In the genomic region with DNA sequence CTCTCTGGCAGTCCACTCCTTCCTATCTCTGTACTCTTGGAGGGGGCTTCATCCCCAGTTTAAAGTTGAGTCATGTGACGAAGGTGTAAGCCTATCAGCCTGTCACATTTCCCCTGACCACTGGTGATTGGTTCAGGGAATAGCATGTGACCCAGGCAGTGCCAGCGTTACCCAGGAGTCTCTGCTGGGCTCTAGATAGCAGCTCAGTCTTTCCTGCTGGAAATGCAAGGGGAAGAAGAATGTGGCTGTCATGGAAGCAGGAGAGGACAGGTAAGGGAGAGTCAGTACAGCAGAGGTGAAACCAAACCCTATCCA, we compare ENCODE assay signal across 3 cellular contexts.
TF ChIP-seq lines count a peak whose summit lies in the region.

No MANE protein-coding gene starts in this region.

TF ChIP-seq in HCT116, 20 proteins besides CTCF, POLR2A, EP300 and RAD21:
- TF ChIP-seq, protein P1, sequence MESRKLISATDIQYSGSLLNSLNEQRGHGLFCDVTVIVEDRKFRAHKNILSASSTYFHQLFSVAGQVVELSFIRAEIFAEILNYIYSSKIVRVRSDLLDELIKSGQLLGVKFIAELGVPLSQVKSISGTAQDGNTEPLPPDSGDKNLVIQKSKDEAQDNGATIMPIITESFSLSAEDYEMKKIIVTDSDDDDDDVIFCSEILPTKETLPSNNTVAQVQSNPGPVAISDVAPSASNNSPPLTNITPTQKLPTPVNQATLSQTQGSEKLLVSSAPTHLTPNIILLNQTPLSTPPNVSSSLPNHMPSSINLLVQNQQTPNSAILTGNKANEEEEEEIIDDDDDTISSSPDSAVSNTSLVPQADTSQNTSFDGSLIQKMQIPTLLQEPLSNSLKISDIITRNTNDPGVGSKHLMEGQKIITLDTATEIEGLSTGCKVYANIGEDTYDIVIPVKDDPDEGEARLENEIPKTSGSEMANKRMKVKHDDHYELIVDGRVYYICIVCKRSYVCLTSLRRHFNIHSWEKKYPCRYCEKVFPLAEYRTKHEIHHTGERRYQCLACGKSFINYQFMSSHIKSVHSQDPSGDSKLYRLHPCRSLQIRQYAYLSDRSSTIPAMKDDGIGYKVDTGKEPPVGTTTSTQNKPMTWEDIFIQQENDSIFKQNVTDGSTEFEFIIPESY (IDR thresholded peaks at IDR 0.05; ENCODE audit: extremely low read depth, insufficient replicate concordance, low read length): no peak
- no peak for TF ChIP-seq POLR2AphosphoS5 (IDR thresholded peaks at IDR 0.05; ENCODE audit: low read depth, low read length)

TF ChIP-seq in IMR-90, 13 proteins besides CTCF, POLR2A, EP300 and RAD21:
- TF ChIP-seq RFX5 (IDR thresholded peaks at IDR 0.05; ENCODE audit: low read depth, low read length): no peak
- TF ChIP-seq, protein P2, sequence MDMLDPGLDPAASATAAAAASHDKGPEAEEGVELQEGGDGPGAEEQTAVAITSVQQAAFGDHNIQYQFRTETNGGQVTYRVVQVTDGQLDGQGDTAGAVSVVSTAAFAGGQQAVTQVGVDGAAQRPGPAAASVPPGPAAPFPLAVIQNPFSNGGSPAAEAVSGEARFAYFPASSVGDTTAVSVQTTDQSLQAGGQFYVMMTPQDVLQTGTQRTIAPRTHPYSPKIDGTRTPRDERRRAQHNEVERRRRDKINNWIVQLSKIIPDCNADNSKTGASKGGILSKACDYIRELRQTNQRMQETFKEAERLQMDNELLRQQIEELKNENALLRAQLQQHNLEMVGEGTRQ (IDR thresholded peaks at IDR 0.05; ENCODE audit: low read depth, low read length): peak; percentile 49

TF ChIP-seq in K562, 482 proteins besides CTCF, POLR2A, EP300 and RAD21:
- TF ChIP-seq SOX6 (IDR thresholded peaks at IDR 0.05) (no peak), NONO (IDR thresholded peaks at IDR 0.05; ENCODE audit: low read depth in 2 of 2, low read length in 1 of 2) (no peak), C11orf30 (IDR thresholded peaks at IDR 0.05; ENCODE audit: low read depth) (no peak), RAD51 (IDR thresholded peaks at IDR 0.05; ENCODE audit: borderline replicate concordance, low read depth) (peak; percentile 85), USF1 (CRISPR knock-in tag; IDR thresholded peaks at IDR 0.05) (peak; percentile 80), MTA2 (IDR thresholded peaks at IDR 0.05; ENCODE audit: low read depth) (no peak), CLOCK (CRISPR knock-in tag; IDR thresholded peaks at IDR 0.05; ENCODE audit: borderline replicate concordance) (no peak), CHAMP1 (IDR thresholded peaks at IDR 0.05) (no peak), RFX1 (IDR thresholded peaks at IDR 0.05) (0 out of 2 replicates have a peak, but pooled peaks have one; percentile 6), ZEB2 (IDR thresholded peaks at IDR 0.05) (no peak), FIP1L1 (IDR thresholded peaks at IDR 0.05; ENCODE audit: low read depth, low read length, poor library complexity, severe bottlenecking) (no peak), TFE3 (CRISPR knock-in tag; IDR thresholded peaks at IDR 0.05) (peak; percentile 44; the same call in 1 of the 2 replicates), L3MBTL2 (IDR thresholded peaks at IDR 0.05) (peak; percentile 23; the same call in 1 of the 2 replicates), SMAD4 (CRISPR knock-in tag; conservative IDR thresholded peaks at IDR 0.05) (no peak)
- TF ChIP-seq, protein P2 (CRISPR knock-in tag; IDR thresholded peaks at IDR 0.05): peak; percentile 83
